ENCODE assay signal across 28 cellular contexts in the genomic region with DNA sequence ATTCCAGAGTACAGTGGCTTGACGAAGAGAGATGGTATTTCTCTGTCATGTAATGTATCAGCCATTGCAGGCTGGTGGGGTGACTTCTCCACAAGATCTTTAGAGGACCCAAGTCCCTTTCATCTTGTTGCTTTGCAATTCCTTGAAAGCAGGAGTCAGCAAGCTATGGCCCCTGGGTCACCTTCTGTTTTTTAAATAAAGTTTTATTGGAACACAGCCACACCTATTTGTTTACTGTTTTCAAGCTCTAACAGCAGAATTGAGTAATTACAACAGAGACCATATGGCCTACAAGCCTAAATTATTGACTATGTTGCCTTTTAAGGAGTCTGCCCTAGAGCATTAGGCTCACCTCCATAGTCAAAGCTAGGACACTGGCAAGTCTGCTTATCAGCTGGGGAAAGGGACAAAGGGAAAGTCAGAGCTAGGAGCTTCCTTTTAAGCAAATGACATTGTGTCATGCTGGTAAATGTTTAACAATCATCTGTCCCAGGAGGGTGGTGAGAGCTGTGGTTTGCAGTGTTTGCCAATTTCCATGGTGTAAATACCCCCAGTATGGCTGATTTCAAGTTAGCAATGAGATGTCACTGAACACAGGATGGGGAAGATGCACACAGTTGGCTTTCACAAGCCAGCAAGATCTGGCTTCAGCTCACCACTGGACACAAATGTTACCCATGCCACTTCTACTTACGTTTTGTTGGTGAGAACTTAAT.
DNase-seq lines count a peak whose midpoint lies in the region; ATAC-seq, FAIRE-seq and TF ChIP-seq lines count a peak whose summit lies in the region.
"Had no signal": no experiment of that assay in that cellular context is flagged by ENCODE, and none has a peak within 500 bp of the region (broad histone marks: within the 10 kb centered on the region; RNA-seq: fewer than 3 reads in every experiment).

No MANE protein-coding gene starts in this region.

- no peak overlapping the region for H3K18ac ChIP-seq in H9 (ENCODE audit: insufficient read length, low read depth, low read length)

- H3K27ac ChIP-seq in small intestine (ENCODE audit: low read depth in 1 of 2, low read length in 1 of 2) (no peak overlapping the region), H9 (ENCODE audit: insufficient read length, low read depth, low read length) (no peak overlapping the region)
- H3K27ac ChIP-seq: 22Rv1, GM23248, psoas muscle, SK-N-MC, upper lobe of right lung had no signal

- H3K9me3 Mint-ChIP-seq in H9: peaks cover 9% of the 10 kb centered on the region in 2 experiments; a peak in 3 of 5 replicates
- H3K9me3 Mint-ChIP-seq in activated CD4-positive, alpha-beta memory T cell treated with anti-CD3 and anti-CD28 coated beads for 36 hours: peaks cover 8% of the 10 kb centered on the region
- H3K9me3 Mint-ChIP-seq: central memory CD8-positive, alpha-beta T cell; effector memory CD8-positive, alpha-beta T cell had no signal

- no peaks in the 10 kb centered on the region for H3K23me2 ChIP-seq in H9 (ENCODE audit: insufficient read length, low read depth, low read length, poor library complexity, severe bottlenecking)

- WGBS in small intestine, 3 donors: 85 to 95% (median 91%) methylated on average over 2 of the region's 2 CpGs
- WGBS in H9 (ENCODE audit: extremely low coverage, insufficient read length, low lambda C conversion rate): no CpG with 5 or more reads among the region's 2 CpGs

- no peaks in the 10 kb centered on the region for H4K20me1 ChIP-seq in H9 (ENCODE audit: control insufficient read depth, insufficient read depth, insufficient read length)

- H2BK15ac ChIP-seq in H9 (ENCODE audit: low read depth, low read length): no peak overlapping the region

- no peaks in the 10 kb centered on the region for H3K4me1 Mint-ChIP-seq in H9
- H3K4me1 Mint-ChIP-seq in activated CD4-positive, alpha-beta memory T cell treated with anti-CD3 and anti-CD28 coated beads for 36 hours (ENCODE audit: low read depth): no peaks in the 10 kb centered on the region
- H3K4me1 Mint-ChIP-seq: central memory CD8-positive, alpha-beta T cell; stimulated activated memory B cell treated with anti-CD40 and anti-IgM and Interleukin-4, amounts not matched to agents 10 μg/mL and 1 μg/mL and 100 μg/mL, for 72 hours had no signal

- no peak overlapping the region for H3K4me2 ChIP-seq in H9 (ENCODE audit: insufficient read depth, insufficient read length, low read length)

- H2BK5ac ChIP-seq in H9 (ENCODE audit: insufficient read length, low read length): no peak overlapping the region

- POLR2A ChIA-PET in activated CD4-positive, alpha-beta memory T cell treated with anti-CD3 and anti-CD28 coated beads for 36 hours (lab: Charles Lee): no interaction called here

- no peak overlapping the region for H4K5ac ChIP-seq in H9 (ENCODE audit: insufficient read length, low read depth, low read length)

- no peaks in the 10 kb centered on the region for H3K9me3 ChIP-seq in small intestine (ENCODE audit: control insufficient read depth, low read depth)
- no peaks in the 10 kb centered on the region for H3K9me3 ChIP-seq in H9 (ENCODE audit: control insufficient read depth, low read depth, low read length)
- H3K9me3 ChIP-seq: MG63, upper lobe of right lung had no signal

- no peak overlapping the region for H3K9ac ChIP-seq in H9 (ENCODE audit: extremely low read depth, insufficient read length, low read length)
- H3K9ac ChIP-seq: GM23248 had no signal

- no peaks in the 10 kb centered on the region for H3K4me1 ChIP-seq in small intestine (ENCODE audit: control insufficient read depth in 2 of 2, insufficient read depth in 1 of 2, low read depth in 1 of 2, low read length in 1 of 2)
- no peaks in the 10 kb centered on the region for H3K4me1 ChIP-seq in H9 (ENCODE audit: insufficient read depth, low read length)
- H3K4me1 ChIP-seq: psoas muscle, upper lobe of right lung had no signal

- no peak overlapping the region for H3K56ac ChIP-seq in H9 (ENCODE audit: insufficient read length, low read depth, low read length)

- no peak overlapping the region for H3K4me3 ChIP-seq in small intestine (ENCODE audit: low read depth in 1 of 2, low read length in 2 of 2)
- H3K4me3 ChIP-seq: GM23248, MG63, psoas muscle, SK-N-MC, upper lobe of right lung had no signal

- no peak overlapping the region for H2BK20ac ChIP-seq in H9 (ENCODE audit: low read depth, low read length, poor library complexity, severe bottlenecking)

- DNase-seq in NCI-H2171 treated with DMSO at 0.1 percent for 48 hours (lab: John Stamatoyannopoulos, UW): peak; percentile 12
- DNase-seq in NCI-H2171 (lab: John Stamatoyannopoulos, UW): no peak
- DNase-seq in RCC 7860 (ENCODE audit: low spot score): peak; percentile 24
- DNase-seq in small intestine: peak; percentile 18
- DNase-seq in H9: no peak
- no peak for DNase-seq in activated CD4-positive, alpha-beta memory T cell treated with anti-CD3 and anti-CD28 coated beads for 36 hours
- DNase-seq: activated CD4-positive, alpha-beta T cell treated with anti-CD3 and anti-CD28 coated beads, Interleukin-2, amount 50 U/mL, for 1 hour; activated CD4-positive, CD25-positive, alpha-beta regulatory T cell; activated T-cell treated with anti-CD3 and anti-CD28 coated beads, Interleukin-2, amount 50 U/mL, for 48 hours; effector memory CD8-positive, alpha-beta T cell; GM23248; immature natural killer cell; KG1; left colon; MG63; naive thymus-derived CD8-positive, alpha-beta T cell; NCI-H1436; NCI-H2081 treated with DMSO at 0.1 percent for 48 hours; OCI-M1; psoas muscle; T-helper 1 cell; upper lobe of right lung had no signal

- CTCF ChIA-PET in activated CD4-positive, alpha-beta memory T cell treated with anti-CD3 and anti-CD28 coated beads for 36 hours (lab: Charles Lee): interaction anchor here (0.5 to 4.1 kb wide), 4 partner anchors 10 to 467 kb away, joined by 3 to 28 read pairs (median 10); no protein-coding TSS in a partner anchor

- H4K8ac ChIP-seq in H9 (replicated peaks; ENCODE audit: insufficient read length, low read depth, low read length): no peak overlapping the region

- no peak overlapping the region for H2BK120ac ChIP-seq in H9 (ENCODE audit: low read depth, low read length, poor library complexity, severe bottlenecking)

- no peaks in the 10 kb centered on the region; a peak in 2 of 7 replicates for H3K36me3 Mint-ChIP-seq in H9 (ENCODE audit: insufficient read depth in 1 of 3, low read depth in 3 of 3)
- peaks cover 6% of the 10 kb centered on the region for H3K36me3 Mint-ChIP-seq in activated CD4-positive, alpha-beta memory T cell treated with anti-CD3 and anti-CD28 coated beads for 36 hours
- H3K36me3 Mint-ChIP-seq: immature natural killer cell; stimulated activated memory B cell treated with anti-CD40 and anti-IgM and Interleukin-4, amounts not matched to agents 10 μg/mL and 1 μg/mL and 100 μg/mL, for 72 hours had no signal

- no peaks in the 10 kb centered on the region for H3K79me1 ChIP-seq in H9 (ENCODE audit: insufficient read depth, low read depth, low read length, poor library complexity, severe bottlenecking)

- no peak for TF ChIP-seq CTCF in H9 (conservative IDR thresholded peaks at IDR 0.05)

- FAIRE-seq in RCC 7860 (lab: Jason Lieb, UNC): no peak
- FAIRE-seq in small intestine (lab: Jason Lieb, UNC): no peak

- no peak overlapping the region for H3K4ac ChIP-seq in H9 (ENCODE audit: low read depth, low read length)

- H3K36me3 ChIP-seq in small intestine (ENCODE audit: control insufficient read depth in 2 of 2, insufficient read depth in 2 of 2, low read length in 2 of 2): no peaks in the 10 kb centered on the region
- H3K36me3 ChIP-seq: MG63, upper lobe of right lung had no signal

- H3K4me3 Mint-ChIP-seq in H9: no peak overlapping the region
- no peak overlapping the region for H3K4me3 Mint-ChIP-seq in activated CD4-positive, alpha-beta memory T cell treated with anti-CD3 and anti-CD28 coated beads for 36 hours
- H3K4me3 Mint-ChIP-seq: central memory CD8-positive, alpha-beta T cell; effector memory CD8-positive, alpha-beta T cell; immature natural killer cell; naive thymus-derived CD8-positive, alpha-beta T cell; stimulated activated memory B cell treated with anti-CD40 and anti-IgM and Interleukin-4, amounts not matched to agents 10 μg/mL and 1 μg/mL and 100 μg/mL, for 72 hours had no signal

- no peak overlapping the region for H2AFZ ChIP-seq in H9 (ENCODE audit: low read length)
- H2AFZ ChIP-seq: GM23248 had no signal

- H3K23ac ChIP-seq in H9 (ENCODE audit: insufficient read length, low read depth, low read length): no peak overlapping the region

- ATAC-seq in GM21529 (IDR thresholded peaks at IDR 0.05; ENCODE audit: unreplicated experiment): peak; percentile 51
- no peak for ATAC-seq in HG02938 (IDR thresholded peaks at IDR 0.05; ENCODE audit: unreplicated experiment)
- ATAC-seq: effector memory CD8-positive, alpha-beta T cell; left colon; naive thymus-derived CD8-positive, alpha-beta T cell; psoas muscle; stimulated activated memory B cell treated with anti-CD40 and anti-IgM and Interleukin-4, amounts not matched to agents 10 μg/mL and 1 μg/mL and 100 μg/mL, for 72 hours; upper lobe of right lung had no signal

- no peak overlapping the region for H2BK12ac ChIP-seq in H9 (ENCODE audit: insufficient read length, low read depth, low read length)

- no peak overlapping the region for H3K14ac ChIP-seq in H9 (ENCODE audit: insufficient read depth, low read length)

- no peak overlapping the region for H3K27ac Mint-ChIP-seq in H9
- H3K27ac Mint-ChIP-seq in activated CD4-positive, alpha-beta memory T cell treated with anti-CD3 and anti-CD28 coated beads for 36 hours: no peak overlapping the region
- H3K27ac Mint-ChIP-seq: effector memory CD8-positive, alpha-beta T cell; stimulated activated memory B cell treated with anti-CD40 and anti-IgM and Interleukin-4, amounts not matched to agents 10 μg/mL and 1 μg/mL and 100 μg/mL, for 72 hours had no signal

- H3K27me3 ChIP-seq in small intestine (ENCODE audit: control insufficient read depth in 2 of 2, insufficient read depth in 2 of 2, low read length in 2 of 2) (no peaks in the 10 kb centered on the region), H9 (ENCODE audit: insufficient read depth, low read length) (no peaks in the 10 kb centered on the region)
- H3K27me3 ChIP-seq: MG63, upper lobe of right lung had no signal

- no peaks in the 10 kb centered on the region for H3K79me2 ChIP-seq in H9 (ENCODE audit: insufficient read depth, low read length)

- intact Hi-C loops in activated CD4-positive, alpha-beta memory T cell treated with anti-CD3 and anti-CD28 coated beads for 36 hours (cut with micrococcal nuclease): no loop called here

- H2AK5ac ChIP-seq in H9 (ENCODE audit: insufficient read length, low read length): no peak overlapping the region

- H4K91ac ChIP-seq in H9 (ENCODE audit: insufficient read length, low read depth, low read length): no peak overlapping the region

- H3T11ph ChIP-seq in H9 (ENCODE audit: low read length): no peak overlapping the region

- no peaks in the 10 kb centered on the region; the same call in 1 of the 2 replicates for H3K27me3 Mint-ChIP-seq in H9 (ENCODE audit: low read depth)
- H3K27me3 Mint-ChIP-seq in activated CD4-positive, alpha-beta memory T cell treated with anti-CD3 and anti-CD28 coated beads for 36 hours: no peaks in the 10 kb centered on the region
- H3K27me3 Mint-ChIP-seq: central memory CD8-positive, alpha-beta T cell; effector memory CD8-positive, alpha-beta T cell; naive thymus-derived CD8-positive, alpha-beta T cell had no signal

Comparison
In these comparisons a context has a peak if more than half of its experiments do, and no peak if none do; other contexts are left out.
1. DNase-seq: peak in NCI-H2171 treated with DMSO at 0.1 percent for 48 hours (single experiment), RCC 7860 (single experiment) and small intestine (single experiment); none in NCI-H2171 (single experiment), H9 (single experiment) and activated CD4-positive, alpha-beta memory T cell treated with anti-CD3 and anti-CD28 coated beads for 36 hours (single experiment).